Comparison of ENCODE assay signal across 1 cellular context in the genomic region with DNA sequence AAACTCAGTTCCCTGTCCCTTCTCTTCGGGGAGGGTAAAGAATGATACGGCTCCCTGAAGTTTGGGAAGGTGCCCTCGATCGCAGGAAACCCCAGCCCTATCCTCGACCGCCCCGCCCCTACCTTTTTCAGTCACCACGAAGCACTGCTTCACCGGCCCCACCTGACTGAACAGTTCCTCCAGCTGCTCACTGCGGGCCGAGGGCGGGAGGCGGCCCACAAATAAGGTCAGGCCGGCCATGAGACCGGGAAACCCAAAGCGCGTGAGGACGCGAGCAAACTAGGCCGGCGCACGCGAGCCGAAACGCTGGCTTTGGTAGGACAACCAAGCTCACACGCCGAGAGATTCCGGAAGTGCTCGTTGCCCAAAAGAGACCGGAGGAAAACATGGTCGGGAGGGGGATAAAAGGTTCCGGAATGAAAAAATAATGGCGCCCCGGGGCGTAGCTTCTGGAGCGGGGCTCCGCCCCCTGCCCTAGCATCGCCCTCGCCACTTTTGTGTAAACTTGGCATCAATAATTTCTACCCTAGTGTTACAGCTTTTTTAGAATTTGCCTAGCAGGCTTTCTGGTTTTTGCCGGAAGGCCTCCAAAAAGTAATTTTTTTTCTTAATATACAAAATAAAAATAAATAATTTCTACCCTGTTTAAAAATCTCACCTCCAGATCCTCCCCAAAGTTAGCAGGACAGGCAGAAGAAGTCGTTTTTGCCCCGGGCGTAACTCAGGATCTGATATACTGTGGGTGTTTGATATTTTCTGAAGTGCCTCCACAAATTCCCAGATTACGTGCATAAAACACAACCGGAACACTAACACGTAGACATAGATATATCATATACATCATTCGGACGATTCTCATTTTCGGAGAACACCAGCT.
A peak's percentile ranks its signal among the peaks of the same experiment; 100 is the strongest.
TF ChIP-seq lines count a peak whose summit lies in the region.

A gene with protein sequence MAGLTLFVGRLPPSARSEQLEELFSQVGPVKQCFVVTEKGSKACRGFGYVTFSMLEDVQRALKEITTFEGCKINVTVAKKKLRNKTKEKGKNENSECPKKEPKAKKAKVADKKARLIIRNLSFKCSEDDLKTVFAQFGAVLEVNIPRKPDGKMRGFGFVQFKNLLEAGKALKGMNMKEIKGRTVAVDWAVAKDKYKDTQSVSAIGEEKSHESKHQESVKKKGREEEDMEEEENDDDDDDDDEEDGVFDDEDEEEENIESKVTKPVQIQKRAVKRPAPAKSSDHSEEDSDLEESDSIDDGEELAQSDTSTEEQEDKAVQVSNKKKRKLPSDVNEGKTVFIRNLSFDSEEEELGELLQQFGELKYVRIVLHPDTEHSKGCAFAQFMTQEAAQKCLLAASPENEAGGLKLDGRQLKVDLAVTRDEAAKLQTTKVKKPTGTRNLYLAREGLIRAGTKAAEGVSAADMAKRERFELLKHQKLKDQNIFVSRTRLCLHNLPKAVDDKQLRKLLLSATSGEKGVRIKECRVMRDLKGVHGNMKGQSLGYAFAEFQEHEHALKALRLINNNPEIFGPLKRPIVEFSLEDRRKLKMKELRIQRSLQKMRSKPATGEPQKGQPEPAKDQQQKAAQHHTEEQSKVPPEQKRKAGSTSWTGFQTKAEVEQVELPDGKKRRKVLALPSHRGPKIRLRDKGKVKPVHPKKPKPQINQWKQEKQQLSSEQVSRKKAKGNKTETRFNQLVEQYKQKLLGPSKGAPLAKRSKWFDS (minus strand): TSS at position 355 of the 877 bp plus-strand sequence. CDS start 115 bp downstream, at position 240.

TF ChIP-seq in HepG2, 621 proteins besides CTCF, POLR2A, EP300 and RAD21 (continued from another document and continues in another):
- TF ChIP-seq, protein P1, sequence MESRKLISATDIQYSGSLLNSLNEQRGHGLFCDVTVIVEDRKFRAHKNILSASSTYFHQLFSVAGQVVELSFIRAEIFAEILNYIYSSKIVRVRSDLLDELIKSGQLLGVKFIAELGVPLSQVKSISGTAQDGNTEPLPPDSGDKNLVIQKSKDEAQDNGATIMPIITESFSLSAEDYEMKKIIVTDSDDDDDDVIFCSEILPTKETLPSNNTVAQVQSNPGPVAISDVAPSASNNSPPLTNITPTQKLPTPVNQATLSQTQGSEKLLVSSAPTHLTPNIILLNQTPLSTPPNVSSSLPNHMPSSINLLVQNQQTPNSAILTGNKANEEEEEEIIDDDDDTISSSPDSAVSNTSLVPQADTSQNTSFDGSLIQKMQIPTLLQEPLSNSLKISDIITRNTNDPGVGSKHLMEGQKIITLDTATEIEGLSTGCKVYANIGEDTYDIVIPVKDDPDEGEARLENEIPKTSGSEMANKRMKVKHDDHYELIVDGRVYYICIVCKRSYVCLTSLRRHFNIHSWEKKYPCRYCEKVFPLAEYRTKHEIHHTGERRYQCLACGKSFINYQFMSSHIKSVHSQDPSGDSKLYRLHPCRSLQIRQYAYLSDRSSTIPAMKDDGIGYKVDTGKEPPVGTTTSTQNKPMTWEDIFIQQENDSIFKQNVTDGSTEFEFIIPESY (CRISPR knock-in tag; IDR thresholded peaks at IDR 0.05) = peak; percentile 73
- peak; percentile 90 for TF ChIP-seq JUNB (CRISPR knock-in tag; IDR thresholded peaks at IDR 0.05; ENCODE audit: borderline replicate concordance)
- TF ChIP-seq, protein P2, sequence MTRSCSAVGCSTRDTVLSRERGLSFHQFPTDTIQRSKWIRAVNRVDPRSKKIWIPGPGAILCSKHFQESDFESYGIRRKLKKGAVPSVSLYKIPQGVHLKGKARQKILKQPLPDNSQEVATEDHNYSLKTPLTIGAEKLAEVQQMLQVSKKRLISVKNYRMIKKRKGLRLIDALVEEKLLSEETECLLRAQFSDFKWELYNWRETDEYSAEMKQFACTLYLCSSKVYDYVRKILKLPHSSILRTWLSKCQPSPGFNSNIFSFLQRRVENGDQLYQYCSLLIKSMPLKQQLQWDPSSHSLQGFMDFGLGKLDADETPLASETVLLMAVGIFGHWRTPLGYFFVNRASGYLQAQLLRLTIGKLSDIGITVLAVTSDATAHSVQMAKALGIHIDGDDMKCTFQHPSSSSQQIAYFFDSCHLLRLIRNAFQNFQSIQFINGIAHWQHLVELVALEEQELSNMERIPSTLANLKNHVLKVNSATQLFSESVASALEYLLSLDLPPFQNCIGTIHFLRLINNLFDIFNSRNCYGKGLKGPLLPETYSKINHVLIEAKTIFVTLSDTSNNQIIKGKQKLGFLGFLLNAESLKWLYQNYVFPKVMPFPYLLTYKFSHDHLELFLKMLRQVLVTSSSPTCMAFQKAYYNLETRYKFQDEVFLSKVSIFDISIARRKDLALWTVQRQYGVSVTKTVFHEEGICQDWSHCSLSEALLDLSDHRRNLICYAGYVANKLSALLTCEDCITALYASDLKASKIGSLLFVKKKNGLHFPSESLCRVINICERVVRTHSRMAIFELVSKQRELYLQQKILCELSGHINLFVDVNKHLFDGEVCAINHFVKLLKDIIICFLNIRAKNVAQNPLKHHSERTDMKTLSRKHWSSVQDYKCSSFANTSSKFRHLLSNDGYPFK (CRISPR knock-in tag; IDR thresholded peaks at IDR 0.05; ENCODE audit: borderline replicate concordance) = peak; percentile 94
- TF ChIP-seq ZNF205 (CRISPR knock-in tag; IDR thresholded peaks at IDR 0.05) = peak; percentile 93
- peak; percentile 99 for TF ChIP-seq ZNF614 (CRISPR knock-in tag; IDR thresholded peaks at IDR 0.05; ENCODE audit: borderline replicate concordance)
- peak; percentile 98 for TF ChIP-seq ZNF160 (CRISPR knock-in tag; IDR thresholded peaks at IDR 0.05)
- TF ChIP-seq ZNF563 (CRISPR knock-in tag; IDR thresholded peaks at IDR 0.05) = peak; percentile 99
- 0 out of 2 replicates have a peak, but pooled peaks have one; percentile 58 for TF ChIP-seq SNAI1 (CRISPR knock-in tag; IDR thresholded peaks at IDR 0.05; ENCODE audit: borderline replicate concordance)
- peak; percentile 100 for TF ChIP-seq ZNF274 (CRISPR knock-in tag; IDR thresholded peaks at IDR 0.05)
- TF ChIP-seq, protein P3, sequence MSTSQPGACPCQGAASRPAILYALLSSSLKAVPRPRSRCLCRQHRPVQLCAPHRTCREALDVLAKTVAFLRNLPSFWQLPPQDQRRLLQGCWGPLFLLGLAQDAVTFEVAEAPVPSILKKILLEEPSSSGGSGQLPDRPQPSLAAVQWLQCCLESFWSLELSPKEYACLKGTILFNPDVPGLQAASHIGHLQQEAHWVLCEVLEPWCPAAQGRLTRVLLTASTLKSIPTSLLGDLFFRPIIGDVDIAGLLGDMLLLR (CRISPR knock-in tag; IDR thresholded peaks at IDR 0.05) = peak; percentile 99
- TF ChIP-seq NFIC (IDR thresholded peaks at IDR 0.05; ENCODE audit: low read length) = peak; percentile 63; the same call in 1 of the 2 replicates
- TF ChIP-seq, protein P4, sequence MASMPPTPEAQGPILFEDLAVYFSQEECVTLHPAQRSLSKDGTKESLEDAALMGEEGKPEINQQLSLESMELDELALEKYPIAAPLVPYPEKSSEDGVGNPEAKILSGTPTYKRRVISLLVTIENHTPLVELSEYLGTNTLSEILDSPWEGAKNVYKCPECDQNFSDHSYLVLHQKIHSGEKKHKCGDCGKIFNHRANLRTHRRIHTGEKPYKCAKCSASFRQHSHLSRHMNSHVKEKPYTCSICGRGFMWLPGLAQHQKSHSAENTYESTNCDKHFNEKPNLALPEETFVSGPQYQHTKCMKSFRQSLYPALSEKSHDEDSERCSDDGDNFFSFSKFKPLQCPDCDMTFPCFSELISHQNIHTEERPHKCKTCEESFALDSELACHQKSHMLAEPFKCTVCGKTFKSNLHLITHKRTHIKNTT (CRISPR knock-in tag; IDR thresholded peaks at IDR 0.05) = no peak
- TF ChIP-seq KDM4B (CRISPR knock-in tag; IDR thresholded peaks at IDR 0.05) = peak; percentile 84
- TF ChIP-seq FOXA1 (IDR thresholded peaks at IDR 0.05) = no peak
- TF ChIP-seq FOXA1 (CRISPR knock-in tag; IDR thresholded peaks at IDR 0.05) = peak; percentile 46; the same call in 1 of the 2 replicates
- peak; percentile 88 for TF ChIP-seq MED1 (CRISPR knock-in tag; IDR thresholded peaks at IDR 0.05)
- 0 out of 2 replicates have a peak, but pooled peaks have one; percentile 23 for TF ChIP-seq RELA (CRISPR knock-in tag; IDR thresholded peaks at IDR 0.05)
- TF ChIP-seq ZNF430 (CRISPR knock-in tag; IDR thresholded peaks at IDR 0.05) = peak; percentile 98
- TF ChIP-seq HNRNPK (IDR thresholded peaks at IDR 0.05; ENCODE audit: low read depth, low read length, poor library complexity, severe bottlenecking) = peak; percentile 15
- TF ChIP-seq, protein P5, sequence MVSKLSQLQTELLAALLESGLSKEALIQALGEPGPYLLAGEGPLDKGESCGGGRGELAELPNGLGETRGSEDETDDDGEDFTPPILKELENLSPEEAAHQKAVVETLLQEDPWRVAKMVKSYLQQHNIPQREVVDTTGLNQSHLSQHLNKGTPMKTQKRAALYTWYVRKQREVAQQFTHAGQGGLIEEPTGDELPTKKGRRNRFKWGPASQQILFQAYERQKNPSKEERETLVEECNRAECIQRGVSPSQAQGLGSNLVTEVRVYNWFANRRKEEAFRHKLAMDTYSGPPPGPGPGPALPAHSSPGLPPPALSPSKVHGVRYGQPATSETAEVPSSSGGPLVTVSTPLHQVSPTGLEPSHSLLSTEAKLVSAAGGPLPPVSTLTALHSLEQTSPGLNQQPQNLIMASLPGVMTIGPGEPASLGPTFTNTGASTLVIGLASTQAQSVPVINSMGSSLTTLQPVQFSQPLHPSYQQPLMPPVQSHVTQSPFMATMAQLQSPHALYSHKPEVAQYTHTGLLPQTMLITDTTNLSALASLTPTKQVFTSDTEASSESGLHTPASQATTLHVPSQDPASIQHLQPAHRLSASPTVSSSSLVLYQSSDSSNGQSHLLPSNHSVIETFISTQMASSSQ (IDR thresholded peaks at IDR 0.05; ENCODE audit: low read depth) = 0 out of 2 replicates have a peak, but pooled peaks have one; percentile 36
- TF ChIP-seq, protein P5 (CRISPR knock-in tag; IDR thresholded peaks at IDR 0.05; ENCODE audit: borderline replicate concordance) = peak; percentile 89
- TF ChIP-seq TEAD3 (CRISPR knock-in tag; optimal IDR thresholded peaks at IDR 0.05; ENCODE audit: borderline replicate concordance) = peak; percentile 87
- TF ChIP-seq ZNF33A (CRISPR knock-in tag; IDR thresholded peaks at IDR 0.05; ENCODE audit: borderline replicate concordance) = 0 out of 2 replicates have a peak, but pooled peaks have one; percentile 81
- peak; percentile 55; the same call in 1 of the 2 replicates for TF ChIP-seq ZNF460 (CRISPR knock-in tag; IDR thresholded peaks at IDR 0.05; ENCODE audit: borderline replicate concordance)
- 0 out of 2 replicates have a peak, but pooled peaks have one; percentile 59 for TF ChIP-seq ZNF850 (CRISPR knock-in tag; conservative IDR thresholded peaks at IDR 0.05)
- no peak for TF ChIP-seq ATRX (CRISPR knock-in tag; IDR thresholded peaks at IDR 0.05; ENCODE audit: borderline replicate concordance)
- TF ChIP-seq, protein P6, sequence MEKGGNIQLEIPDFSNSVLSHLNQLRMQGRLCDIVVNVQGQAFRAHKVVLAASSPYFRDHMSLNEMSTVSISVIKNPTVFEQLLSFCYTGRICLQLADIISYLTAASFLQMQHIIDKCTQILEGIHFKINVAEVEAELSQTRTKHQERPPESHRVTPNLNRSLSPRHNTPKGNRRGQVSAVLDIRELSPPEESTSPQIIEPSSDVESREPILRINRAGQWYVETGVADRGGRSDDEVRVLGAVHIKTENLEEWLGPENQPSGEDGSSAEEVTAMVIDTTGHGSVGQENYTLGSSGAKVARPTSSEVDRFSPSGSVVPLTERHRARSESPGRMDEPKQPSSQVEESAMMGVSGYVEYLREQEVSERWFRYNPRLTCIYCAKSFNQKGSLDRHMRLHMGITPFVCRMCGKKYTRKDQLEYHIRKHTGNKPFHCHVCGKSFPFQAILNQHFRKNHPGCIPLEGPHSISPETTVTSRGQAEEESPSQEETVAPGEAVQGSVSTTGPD (CRISPR knock-in tag; IDR thresholded peaks at IDR 0.05) = no peak
- peak; percentile 100 for TF ChIP-seq NFATC3 (CRISPR knock-in tag; IDR thresholded peaks at IDR 0.05)
- TF ChIP-seq SPEN (CRISPR knock-in tag; IDR thresholded peaks at IDR 0.05; ENCODE audit: low read depth) = peak; percentile 94
- TF ChIP-seq ZNF468 (CRISPR knock-in tag; IDR thresholded peaks at IDR 0.05) = peak; percentile 99
- peak; percentile 76 for TF ChIP-seq ZNF496 (CRISPR knock-in tag; IDR thresholded peaks at IDR 0.05; ENCODE audit: insufficient replicate concordance)
- peak; percentile 99 for TF ChIP-seq REL (CRISPR knock-in tag; conservative IDR thresholded peaks at IDR 0.05)
- TF ChIP-seq ZNF558 (CRISPR knock-in tag; IDR thresholded peaks at IDR 0.05; ENCODE audit: borderline replicate concordance) = peak; percentile 98; the same call in 1 of the 2 replicates
- TF ChIP-seq RFX1 (IDR thresholded peaks at IDR 0.05) = no peak
- TF ChIP-seq, protein P7, sequence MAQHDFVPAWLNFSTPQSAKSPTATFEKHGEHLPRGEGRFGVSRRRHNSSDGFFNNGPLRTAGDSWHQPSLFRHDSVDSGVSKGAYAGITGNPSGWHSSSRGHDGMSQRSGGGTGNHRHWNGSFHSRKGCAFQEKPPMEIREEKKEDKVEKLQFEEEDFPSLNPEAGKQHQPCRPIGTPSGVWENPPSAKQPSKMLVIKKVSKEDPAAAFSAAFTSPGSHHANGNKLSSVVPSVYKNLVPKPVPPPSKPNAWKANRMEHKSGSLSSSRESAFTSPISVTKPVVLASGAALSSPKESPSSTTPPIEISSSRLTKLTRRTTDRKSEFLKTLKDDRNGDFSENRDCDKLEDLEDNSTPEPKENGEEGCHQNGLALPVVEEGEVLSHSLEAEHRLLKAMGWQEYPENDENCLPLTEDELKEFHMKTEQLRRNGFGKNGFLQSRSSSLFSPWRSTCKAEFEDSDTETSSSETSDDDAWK (CRISPR knock-in tag; IDR thresholded peaks at IDR 0.05) = no peak
- peak; percentile 100 for TF ChIP-seq ZNF33B (CRISPR knock-in tag; IDR thresholded peaks at IDR 0.05)
- TF ChIP-seq ZNF83 (CRISPR knock-in tag; IDR thresholded peaks at IDR 0.05; ENCODE audit: borderline replicate concordance) = peak; percentile 98
- peak; percentile 90 for TF ChIP-seq DR1 (CRISPR knock-in tag; IDR thresholded peaks at IDR 0.05)
- TF ChIP-seq ZNF3 (CRISPR knock-in tag; IDR thresholded peaks at IDR 0.05) = peak; percentile 88
- no peak for TF ChIP-seq FOXP1 (IDR thresholded peaks at IDR 0.05)
- peak; percentile 28; the same call in 1 of the 2 replicates for TF ChIP-seq FOXP1 (CRISPR knock-in tag; IDR thresholded peaks at IDR 0.05)
- peak; percentile 55; the same call in 1 of the 2 replicates for TF ChIP-seq GTF2F1 (IDR thresholded peaks at IDR 0.05; ENCODE audit: low read length)
- TF ChIP-seq HNF4G (IDR thresholded peaks at IDR 0.05; ENCODE audit: borderline replicate concordance, low read depth, low read length) = no peak
- no peak for TF ChIP-seq HNF4G (CRISPR knock-in tag; IDR thresholded peaks at IDR 0.05; ENCODE audit: borderline replicate concordance, low read depth)
- peak; percentile 96 for TF ChIP-seq ETV6 (CRISPR knock-in tag; conservative IDR thresholded peaks at IDR 0.05)
